16 cellular contexts compared by ENCODE assay signal in the genomic region with DNA sequence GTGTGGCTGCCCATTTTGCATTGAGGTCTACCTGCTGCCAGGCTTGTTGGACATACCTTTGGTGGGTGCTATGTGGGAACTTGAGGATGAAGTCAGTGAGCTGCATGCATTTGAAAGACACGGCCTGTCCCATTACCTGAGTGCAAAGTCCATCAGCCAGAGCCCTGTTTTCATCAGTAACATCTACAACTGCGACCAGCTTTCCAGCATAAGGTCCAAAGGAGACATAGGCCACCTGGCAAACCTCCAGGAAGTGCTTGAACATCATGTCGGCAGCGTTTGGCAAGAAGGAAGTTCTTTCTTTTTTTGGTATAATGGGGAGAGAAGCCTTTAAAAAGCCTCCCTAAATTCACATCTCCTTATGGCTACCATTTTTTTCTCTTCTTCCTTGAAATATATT.
DNase-seq lines count a peak whose midpoint lies in the region; ATAC-seq and TF ChIP-seq lines count a peak whose summit lies in the region.
"Had no signal": no experiment of that assay in that cellular context is flagged by ENCODE, and none has a peak within 500 bp of the region (broad histone marks: within the 10 kb centered on the region; RNA-seq: fewer than 3 reads in every experiment).

No MANE protein-coding gene starts in this region.

- no peaks in the 10 kb centered on the region for H3K4me1 Mint-ChIP-seq in GM23338

- no peaks in the 10 kb centered on the region for H3K36me3 Mint-ChIP-seq in GM23338 (ENCODE audit: low read depth)

- ATAC-seq in GM23338 (no peak), left lobe of liver (peak; percentile 57)
- ATAC-seq: HCT116, SK-N-SH treated with all-trans-retinoic acid at 6 μM for 48 hours had no signal

- H3K27ac ChIP-seq in GM23338 (ENCODE audit: low read depth) = no peak overlapping the region

- H3K79me2 ChIP-seq in GM23338 (replicated peaks; ENCODE audit: insufficient read depth) = no peaks in the 10 kb centered on the region

- H3K36me3 ChIP-seq in GM23338 (ENCODE audit: insufficient read depth) = no peaks in the 10 kb centered on the region

- H3K27me3 ChIP-seq in GM23338 (ENCODE audit: insufficient read depth) = no peaks in the 10 kb centered on the region

- H3K27me3 Mint-ChIP-seq in GM23338 (ENCODE audit: insufficient read depth, low read depth, poor library complexity) = peaks cover 3% of the 10 kb centered on the region

- no peaks in the 10 kb centered on the region for H3K9me2 ChIP-seq in GM23338 (ENCODE audit: insufficient read depth)

- no peaks in the 10 kb centered on the region for H3F3A ChIP-seq in GM23338 (replicated peaks; ENCODE audit: low read depth)

- H3K27ac Mint-ChIP-seq in GM23338 = no peak overlapping the region

- peak overlapping the region; percentile 47; the same call in 1 of the 2 replicates for H2AFZ ChIP-seq in GM23338

- no peaks in the 10 kb centered on the region for H4K20me1 ChIP-seq in GM23338 (replicated peaks; ENCODE audit: insufficient read depth)

- no peaks in the 10 kb centered on the region for H3K9me3 Mint-ChIP-seq in GM23338

- TF ChIP-seq CTCF in GM23338 (conservative IDR thresholded peaks at IDR 0.05; ENCODE audit: low read depth in 2 of 2) = no peak

- DNase-seq in COLO668 (lab: John Stamatoyannopoulos, UW; ENCODE audit: unreplicated experiment) (peak; percentile 61), GM23338 (ENCODE audit: low spot score) (no peak), RPMI8226 (peak; percentile 42), left lobe of liver (ENCODE audit: low spot score) (peak; percentile 81), anterior cingulate cortex (lab: John Stamatoyannopoulos, UW) (no peak), SHP77 (lab: John Stamatoyannopoulos, UW) (no peak)
- no peak for DNase-seq in activated T-cell treated with anti-CD3 and anti-CD28 coated beads, Interleukin-2, amount 50 U/mL, for 48 hours
- no peak for DNase-seq in activated CD4-positive, alpha-beta T cell treated with anti-CD3 and anti-CD28 coated beads, Interleukin-2, amount 50 U/mL, for 1 hour
- DNase-seq: GF-D8, Karpas-422, NCI-H187 treated with DMSO at 0.1 percent for 48 hours, NCI-H524, SHP77 treated with DMSO at 0.1 percent for 48 hours, T-helper 1 cell had no signal

- H3K4me2 ChIP-seq in GM23338 = no peak overlapping the region

- no peak overlapping the region for H3K4me3 Mint-ChIP-seq in GM23338

- H3K4me1 ChIP-seq in GM23338 (ENCODE audit: insufficient read depth) = no peaks in the 10 kb centered on the region

- H3K4me3 ChIP-seq in GM23338 = no peak overlapping the region

TF ChIP-seq in GM23338, 12 proteins besides CTCF, POLR2A, EP300 and RAD21:
- TF ChIP-seq, protein P1, sequence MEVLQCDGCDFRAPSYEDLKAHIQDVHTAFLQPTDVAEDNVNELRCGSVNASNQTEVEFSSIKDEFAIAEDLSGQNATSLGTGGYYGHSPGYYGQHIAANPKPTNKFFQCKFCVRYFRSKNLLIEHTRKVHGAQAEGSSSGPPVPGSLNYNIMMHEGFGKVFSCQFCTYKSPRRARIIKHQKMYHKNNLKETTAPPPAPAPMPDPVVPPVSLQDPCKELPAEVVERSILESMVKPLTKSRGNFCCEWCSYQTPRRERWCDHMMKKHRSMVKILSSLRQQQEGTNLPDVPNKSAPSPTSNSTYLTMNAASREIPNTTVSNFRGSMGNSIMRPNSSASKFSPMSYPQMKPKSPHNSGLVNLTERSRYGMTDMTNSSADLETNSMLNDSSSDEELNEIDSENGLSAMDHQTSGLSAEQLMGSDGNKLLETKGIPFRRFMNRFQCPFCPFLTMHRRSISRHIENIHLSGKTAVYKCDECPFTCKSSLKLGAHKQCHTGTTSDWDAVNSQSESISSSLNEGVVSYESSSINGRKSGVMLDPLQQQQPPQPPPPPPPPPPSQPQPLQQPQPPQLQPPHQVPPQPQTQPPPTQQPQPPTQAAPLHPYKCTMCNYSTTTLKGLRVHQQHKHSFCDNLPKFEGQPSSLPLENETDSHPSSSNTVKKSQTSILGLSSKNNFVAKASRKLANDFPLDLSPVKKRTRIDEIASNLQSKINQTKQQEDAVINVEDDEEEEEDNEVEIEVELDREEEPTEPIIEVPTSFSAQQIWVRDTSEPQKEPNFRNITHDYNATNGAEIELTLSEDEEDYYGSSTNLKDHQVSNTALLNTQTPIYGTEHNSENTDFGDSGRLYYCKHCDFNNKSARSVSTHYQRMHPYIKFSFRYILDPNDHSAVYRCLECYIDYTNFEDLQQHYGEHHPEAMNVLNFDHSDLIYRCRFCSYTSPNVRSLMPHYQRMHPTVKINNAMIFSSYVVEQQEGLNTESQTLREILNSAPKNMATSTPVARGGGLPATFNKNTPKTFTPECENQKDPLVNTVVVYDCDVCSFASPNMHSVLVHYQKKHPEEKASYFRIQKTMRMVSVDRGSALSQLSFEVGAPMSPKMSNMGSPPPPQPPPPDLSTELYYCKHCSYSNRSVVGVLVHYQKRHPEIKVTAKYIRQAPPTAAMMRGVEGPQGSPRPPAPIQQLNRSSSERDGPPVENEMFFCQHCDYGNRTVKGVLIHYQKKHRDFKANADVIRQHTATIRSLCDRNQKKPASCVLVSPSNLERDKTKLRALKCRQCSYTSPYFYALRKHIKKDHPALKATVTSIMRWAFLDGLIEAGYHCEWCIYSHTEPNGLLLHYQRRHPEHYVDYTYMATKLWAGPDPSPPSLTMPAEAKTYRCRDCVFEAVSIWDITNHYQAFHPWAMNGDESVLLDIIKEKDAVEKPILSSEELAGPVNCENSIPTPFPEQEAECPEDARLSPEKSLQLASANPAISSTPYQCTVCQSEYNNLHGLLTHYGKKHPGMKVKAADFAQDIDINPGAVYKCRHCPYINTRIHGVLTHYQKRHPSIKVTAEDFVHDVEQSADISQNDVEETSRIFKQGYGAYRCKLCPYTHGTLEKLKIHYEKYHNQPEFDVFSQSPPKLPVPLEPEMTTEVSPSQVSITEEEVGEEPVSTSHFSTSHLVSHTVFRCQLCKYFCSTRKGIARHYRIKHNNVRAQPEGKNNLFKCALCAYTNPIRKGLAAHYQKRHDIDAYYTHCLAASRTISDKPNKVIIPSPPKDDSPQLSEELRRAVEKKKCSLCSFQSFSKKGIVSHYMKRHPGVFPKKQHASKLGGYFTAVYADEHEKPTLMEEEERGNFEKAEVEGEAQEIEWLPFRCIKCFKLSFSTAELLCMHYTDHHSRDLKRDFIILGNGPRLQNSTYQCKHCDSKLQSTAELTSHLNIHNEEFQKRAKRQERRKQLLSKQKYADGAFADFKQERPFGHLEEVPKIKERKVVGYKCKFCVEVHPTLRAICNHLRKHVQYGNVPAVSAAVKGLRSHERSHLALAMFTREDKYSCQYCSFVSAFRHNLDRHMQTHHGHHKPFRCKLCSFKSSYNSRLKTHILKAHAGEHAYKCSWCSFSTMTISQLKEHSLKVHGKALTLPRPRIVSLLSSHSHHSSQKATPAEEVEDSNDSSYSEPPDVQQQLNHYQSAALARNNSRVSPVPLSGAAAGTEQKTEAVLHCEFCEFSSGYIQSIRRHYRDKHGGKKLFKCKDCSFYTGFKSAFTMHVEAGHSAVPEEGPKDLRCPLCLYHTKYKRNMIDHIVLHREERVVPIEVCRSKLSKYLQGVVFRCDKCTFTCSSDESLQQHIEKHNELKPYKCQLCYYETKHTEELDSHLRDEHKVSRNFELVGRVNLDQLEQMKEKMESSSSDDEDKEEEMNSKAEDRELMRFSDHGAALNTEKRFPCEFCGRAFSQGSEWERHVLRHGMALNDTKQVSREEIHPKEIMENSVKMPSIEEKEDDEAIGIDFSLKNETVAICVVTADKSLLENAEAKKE (CRISPR knock-in tag; IDR thresholded peaks at IDR 0.05) = no peak
- TF ChIP-seq NANOG (IDR thresholded peaks at IDR 0.05; ENCODE audit: borderline replicate concordance) (no peak), EZH2phosphoT487 (IDR thresholded peaks at IDR 0.05; ENCODE audit: unreplicated experiment) (no peak), ZNF331 (CRISPR knock-in tag; IDR thresholded peaks at IDR 0.05; ENCODE audit: low read depth) (no peak)
- TF ChIP-seq, protein P2, sequence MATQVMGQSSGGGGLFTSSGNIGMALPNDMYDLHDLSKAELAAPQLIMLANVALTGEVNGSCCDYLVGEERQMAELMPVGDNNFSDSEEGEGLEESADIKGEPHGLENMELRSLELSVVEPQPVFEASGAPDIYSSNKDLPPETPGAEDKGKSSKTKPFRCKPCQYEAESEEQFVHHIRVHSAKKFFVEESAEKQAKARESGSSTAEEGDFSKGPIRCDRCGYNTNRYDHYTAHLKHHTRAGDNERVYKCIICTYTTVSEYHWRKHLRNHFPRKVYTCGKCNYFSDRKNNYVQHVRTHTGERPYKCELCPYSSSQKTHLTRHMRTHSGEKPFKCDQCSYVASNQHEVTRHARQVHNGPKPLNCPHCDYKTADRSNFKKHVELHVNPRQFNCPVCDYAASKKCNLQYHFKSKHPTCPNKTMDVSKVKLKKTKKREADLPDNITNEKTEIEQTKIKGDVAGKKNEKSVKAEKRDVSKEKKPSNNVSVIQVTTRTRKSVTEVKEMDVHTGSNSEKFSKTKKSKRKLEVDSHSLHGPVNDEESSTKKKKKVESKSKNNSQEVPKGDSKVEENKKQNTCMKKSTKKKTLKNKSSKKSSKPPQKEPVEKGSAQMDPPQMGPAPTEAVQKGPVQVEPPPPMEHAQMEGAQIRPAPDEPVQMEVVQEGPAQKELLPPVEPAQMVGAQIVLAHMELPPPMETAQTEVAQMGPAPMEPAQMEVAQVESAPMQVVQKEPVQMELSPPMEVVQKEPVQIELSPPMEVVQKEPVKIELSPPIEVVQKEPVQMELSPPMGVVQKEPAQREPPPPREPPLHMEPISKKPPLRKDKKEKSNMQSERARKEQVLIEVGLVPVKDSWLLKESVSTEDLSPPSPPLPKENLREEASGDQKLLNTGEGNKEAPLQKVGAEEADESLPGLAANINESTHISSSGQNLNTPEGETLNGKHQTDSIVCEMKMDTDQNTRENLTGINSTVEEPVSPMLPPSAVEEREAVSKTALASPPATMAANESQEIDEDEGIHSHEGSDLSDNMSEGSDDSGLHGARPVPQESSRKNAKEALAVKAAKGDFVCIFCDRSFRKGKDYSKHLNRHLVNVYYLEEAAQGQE (IDR thresholded peaks at IDR 0.05; ENCODE audit: unreplicated experiment) = no peak
- TF ChIP-seq, protein P3, sequence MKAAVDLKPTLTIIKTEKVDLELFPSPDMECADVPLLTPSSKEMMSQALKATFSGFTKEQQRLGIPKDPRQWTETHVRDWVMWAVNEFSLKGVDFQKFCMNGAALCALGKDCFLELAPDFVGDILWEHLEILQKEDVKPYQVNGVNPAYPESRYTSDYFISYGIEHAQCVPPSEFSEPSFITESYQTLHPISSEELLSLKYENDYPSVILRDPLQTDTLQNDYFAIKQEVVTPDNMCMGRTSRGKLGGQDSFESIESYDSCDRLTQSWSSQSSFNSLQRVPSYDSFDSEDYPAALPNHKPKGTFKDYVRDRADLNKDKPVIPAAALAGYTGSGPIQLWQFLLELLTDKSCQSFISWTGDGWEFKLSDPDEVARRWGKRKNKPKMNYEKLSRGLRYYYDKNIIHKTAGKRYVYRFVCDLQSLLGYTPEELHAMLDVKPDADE (IDR thresholded peaks at IDR 0.05) = no peak

Comparison
In these comparisons a context has a peak if more than half of its experiments do, and no peak if none do; other contexts are left out.
1. DNase-seq: peak in COLO668 (single experiment), RPMI8226 (single experiment) and left lobe of liver (single experiment); none in GM23338 (single experiment), activated T-cell treated with anti-CD3 and anti-CD28 coated beads, Interleukin-2, amount 50 U/mL, for 48 hours (0 of 2), anterior cingulate cortex (0 of 58), SHP77 (0 of 2) and activated CD4-positive, alpha-beta T cell treated with anti-CD3 and anti-CD28 coated beads, Interleukin-2, amount 50 U/mL, for 1 hour (single experiment).